Comparison of ENCODE assay signal across 26 cellular contexts in the genomic region with DNA sequence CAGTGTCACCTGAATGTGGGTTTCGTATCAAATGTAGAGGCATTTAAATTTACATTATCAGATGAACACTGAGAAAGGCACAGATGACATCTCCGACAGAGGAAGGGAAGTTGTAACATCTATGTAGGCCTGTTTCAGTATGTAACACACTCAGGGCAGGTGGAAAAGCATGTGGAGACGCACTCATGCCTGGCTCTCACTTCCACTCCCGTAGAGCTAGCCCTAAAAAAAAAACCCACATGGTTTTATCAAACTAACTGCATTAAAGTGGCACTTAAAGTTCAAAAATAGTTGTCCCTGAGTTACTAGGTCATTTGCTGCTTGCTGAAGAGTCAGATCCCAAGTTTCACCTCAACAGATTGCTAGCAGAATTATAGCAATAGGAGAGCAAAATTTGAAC.
"Had no signal": no experiment of that assay in that cellular context is flagged by ENCODE, and none has a peak within 500 bp of the region (broad histone marks: within the 10 kb centered on the region; RNA-seq: fewer than 3 reads in every experiment).

No MANE protein-coding gene starts in this region.

- H3K4me1 ChIP-seq: colonic mucosa, upper lobe of right lung had no signal

- H3K27me3 Mint-ChIP-seq: activated CD4-positive, alpha-beta T cell treated with anti-CD3 and anti-CD28 coated beads, Interleukin-2, amount 10 ng/mL, durations not matched to agents 7 days and 5 days; activated T-helper 17 cell treated with anti-CD3 and anti-CD28 coated beads, Interleukin-2, amount 50 U/mL, for 72 hours; effector memory CD8-positive, alpha-beta T cell had no signal

- H3K9me3 Mint-ChIP-seq: activated CD4-positive, alpha-beta T cell treated with anti-CD3 and anti-CD28 coated beads, Interleukin-2, amount 10 ng/mL, durations not matched to agents 7 days and 5 days; activated naive CD4-positive, alpha-beta T cell treated with anti-CD3 and anti-CD28 coated beads, Interleukin-2, amount 50 U/mL, for 72 hours; activated T-helper 17 cell treated with anti-CD3 and anti-CD28 coated beads, Interleukin-2, amount 50 U/mL, for 72 hours; effector memory CD8-positive, alpha-beta T cell; mesothelial cell of epicardium; nephron progenitor cell; T-helper 2 cell treated with Interferon-gamma antibody and Interleukin-4, amounts not matched to agents 5 μg/mL and 100 μg/mL, for 36 hours had no signal

- H3K36me3 Mint-ChIP-seq: activated naive CD4-positive, alpha-beta T cell treated with anti-CD3 and anti-CD28 coated beads, Interleukin-2, amount 50 U/mL, for 72 hours had no signal

- H3K4me2 ChIP-seq: smooth muscle cell had no signal

- ATAC-seq: activated CD8-positive, alpha-beta T cell treated with anti-CD3 and anti-CD28 coated beads, Interleukin-2, amount 10 ng/mL, durations not matched to agents 7 days and 5 days; activated naive CD4-positive, alpha-beta T cell treated with anti-CD3 and anti-CD28 coated beads, Interleukin-2, amount 50 U/mL, for 72 hours; activated T-helper 17 cell treated with anti-CD3 and anti-CD28 coated beads, Interleukin-2, amount 50 U/mL, for 72 hours; effector memory CD8-positive, alpha-beta T cell; gastroesophageal sphincter; left colon; pancreas; sciatic nerve; SK-N-SH treated with all-trans-retinoic acid at 6 μM for 48 hours; upper lobe of right lung had no signal

- H3K4me1 Mint-ChIP-seq: activated T-helper 17 cell treated with anti-CD3 and anti-CD28 coated beads, Interleukin-2, amount 50 U/mL, for 72 hours; nephron progenitor cell had no signal

- H3K9me3 ChIP-seq: colonic mucosa, esophagus squamous epithelium, gastroesophageal sphincter, pancreas, upper lobe of right lung had no signal

- H3K4me3 Mint-ChIP-seq: activated CD4-positive, alpha-beta T cell treated with anti-CD3 and anti-CD28 coated beads, Interleukin-2, amount 10 ng/mL, durations not matched to agents 7 days and 5 days; activated CD8-positive, alpha-beta T cell treated with anti-CD3 and anti-CD28 coated beads, Interleukin-2, amount 10 ng/mL, durations not matched to agents 7 days and 5 days; activated T-helper 17 cell treated with anti-CD3 and anti-CD28 coated beads, Interleukin-2, amount 50 U/mL, for 72 hours; effector memory CD8-positive, alpha-beta T cell; mesothelial cell of epicardium; nephron progenitor cell; T-helper 2 cell treated with Interferon-gamma antibody and Interleukin-4, amounts not matched to agents 5 μg/mL and 100 μg/mL, for 36 hours had no signal

- H3K27ac ChIP-seq: colonic mucosa, pancreas, upper lobe of right lung, VCaP had no signal

- H3K27me3 ChIP-seq: colonic mucosa, dorsolateral prefrontal cortex, esophagus squamous epithelium, gastroesophageal sphincter, pancreas, upper lobe of right lung had no signal

- H3K4me3 ChIP-seq: colonic mucosa, dorsolateral prefrontal cortex, esophagus squamous epithelium, gastroesophageal sphincter, lung, pancreas, smooth muscle cell, upper lobe of right lung had no signal

- H3K36me3 ChIP-seq: colonic mucosa, pancreas had no signal

- H3K27ac Mint-ChIP-seq: activated CD4-positive, alpha-beta T cell treated with anti-CD3 and anti-CD28 coated beads, Interleukin-2, amount 10 ng/mL, durations not matched to agents 7 days and 5 days; activated CD8-positive, alpha-beta T cell treated with anti-CD3 and anti-CD28 coated beads, Interleukin-2, amount 10 ng/mL, durations not matched to agents 7 days and 5 days; activated naive CD4-positive, alpha-beta T cell treated with anti-CD3 and anti-CD28 coated beads, Interleukin-2, amount 50 U/mL, for 72 hours; activated T-helper 17 cell treated with anti-CD3 and anti-CD28 coated beads, Interleukin-2, amount 50 U/mL, for 72 hours; effector memory CD8-positive, alpha-beta T cell; mesothelial cell of epicardium; T-helper 2 cell treated with Interferon-gamma antibody and Interleukin-4, amounts not matched to agents 5 μg/mL and 100 μg/mL, for 36 hours had no signal

- DNase-seq: activated CD4-positive, alpha-beta T cell treated with anti-CD3 and anti-CD28 coated beads, Interleukin-2, amount 10 ng/mL, durations not matched to agents 7 days and 5 days; activated CD4-positive, CD25-positive, alpha-beta regulatory T cell treated with anti-CD3 and anti-CD28 coated beads, Interleukin-2, amount 50 U/mL, for 72 hours; activated CD8-positive, alpha-beta T cell treated with anti-CD3 and anti-CD28 coated beads, Interleukin-2, amount 10 ng/mL, durations not matched to agents 7 days and 5 days; activated T-cell treated with anti-CD3 and anti-CD28 coated beads, Interleukin-2, amount 50 U/mL, for 1 hour; colonic mucosa; dorsolateral prefrontal cortex; effector memory CD8-positive, alpha-beta T cell; esophagus squamous epithelium; head of caudate nucleus; islet precursor cell; left colon; nephron progenitor cell; pancreas; stimulated activated CD4-positive, alpha-beta T cell treated with anti-CD3 and anti-CD28 coated beads, Interleukin-15, amount 100 ng/mL, for 24 hours; stimulated activated naive CD4-positive, alpha-beta T cell treated with Interleukin-2 at 50 U/mL for 16 hours; upper lobe of right lung had no signal
